9 cellular contexts compared by ENCODE assay signal in genomic region chr12:52007982-52008510, GRCh38. TPM values are rescaled to one million over a fixed set of nuclear protein-coding genes. Genes with fewer than 3 reads are reported as not detected.
DNase-seq lines count a peak whose midpoint lies in the region; ATAC-seq, FAIRE-seq and TF ChIP-seq lines count a peak whose summit lies in the region.
"Had no signal": no experiment of that assay in that cellular context is flagged by ENCODE, and none has a peak within 500 bp of the region (broad histone marks: within the 10 kb centered on the region; RNA-seq: fewer than 3 reads in every experiment).

No MANE protein-coding gene starts in this region.

- TF ChIP-seq CTCF in astrocyte of the spinal cord (IDR thresholded peaks at IDR 0.05; ENCODE audit: low read depth, low read length) (no peak), lower lobe of right lung (IDR thresholded peaks at IDR 0.05) (no peak), suprapubic skin (IDR thresholded peaks at IDR 0.05) (no peak), D721Med (IDR thresholded peaks at IDR 0.05; ENCODE audit: insufficient read depth, missing control alignments) (no peak)

- no peak for FAIRE-seq in D721Med (lab: Jason Lieb, UNC)
- FAIRE-seq: A204.1 had no signal

- H3K4me3 Mint-ChIP-seq in T-helper 2 cell treated with Interferon-gamma antibody and Interleukin-4, amounts not matched to agents 5 μg/mL and 100 μg/mL, for 36 hours: peak overlapping the region; percentile 63

- peaks cover 10% of the 10 kb centered on the region for H3K4me1 Mint-ChIP-seq in T-helper 2 cell treated with Interferon-gamma antibody and Interleukin-4, amounts not matched to agents 5 μg/mL and 100 μg/mL, for 36 hours (ENCODE audit: low read depth)

- H3K27me3 Mint-ChIP-seq in T-helper 2 cell treated with Interferon-gamma antibody and Interleukin-4, amounts not matched to agents 5 μg/mL and 100 μg/mL, for 36 hours (ENCODE audit: low read depth): peaks cover 47% of the 10 kb centered on the region

- ATAC-seq in lower lobe of right lung (no peak), HG02970 (IDR thresholded peaks at IDR 0.05; ENCODE audit: low FRiP score, unreplicated experiment) (no peak), HG03095 (IDR thresholded peaks at IDR 0.05; ENCODE audit: unreplicated experiment) (no peak)

- H3K9me3 ChIP-seq in lower lobe of right lung (no peaks in the 10 kb centered on the region), suprapubic skin (no peaks in the 10 kb centered on the region)

- intact Hi-C loops in lower lobe of right lung (cut with DNase I): no loop called here

- H3K9me3 Mint-ChIP-seq in T-helper 2 cell treated with Interferon-gamma antibody and Interleukin-4, amounts not matched to agents 5 μg/mL and 100 μg/mL, for 36 hours: no peaks in the 10 kb centered on the region

- DNase-seq in T-helper 2 cell treated with Interferon-gamma antibody and Interleukin-4, amounts not matched to agents 5 μg/mL and 100 μg/mL, for 36 hours (ENCODE audit: low spot score): no peak
- DNase-seq in T-helper 2 cell (no peak), astrocyte of the spinal cord (ENCODE audit: low read depth, low spot score) (no peak), lower lobe of right lung (no peak), suprapubic skin (ENCODE audit: low spot score in 2 of 2) (no peak), D721Med (ENCODE audit: insufficient read length, low spot score) (no peak)

- no peaks in the 10 kb centered on the region for H3K36me3 Mint-ChIP-seq in T-helper 2 cell treated with Interferon-gamma antibody and Interleukin-4, amounts not matched to agents 5 μg/mL and 100 μg/mL, for 36 hours (ENCODE audit: low read depth)

- H3K27ac ChIP-seq in lower lobe of right lung (peak overlapping the region; percentile 92), suprapubic skin (peak overlapping the region; percentile 90)

- peaks cover 19% of the 10 kb centered on the region for H3K27me3 ChIP-seq in lower lobe of right lung (ENCODE audit: low read depth)
- H3K27me3 ChIP-seq in suprapubic skin: no peaks in the 10 kb centered on the region

- TF ChIP-seq EP300 in suprapubic skin (IDR thresholded peaks at IDR 0.05): no peak

- H3K36me3 ChIP-seq in lower lobe of right lung (peaks cover 24% of the 10 kb centered on the region), suprapubic skin (peaks cover 7% of the 10 kb centered on the region)

- H3K4me1 ChIP-seq in lower lobe of right lung (peaks cover 66% of the 10 kb centered on the region), suprapubic skin (peaks cover 58% of the 10 kb centered on the region)

- 88% methylated on average over 5 of the region's 5 CpGs for whole genome bisulfite sequencing in suprapubic skin

- H3K27ac Mint-ChIP-seq in T-helper 2 cell treated with Interferon-gamma antibody and Interleukin-4, amounts not matched to agents 5 μg/mL and 100 μg/mL, for 36 hours: no peak overlapping the region

- in situ Hi-C loops in astrocyte of the spinal cord (cut with HindIII; ENCODE audit: low sequenced_read_pairs): no loop called here

- TF ChIP-seq POLR2A in suprapubic skin (IDR thresholded peaks at IDR 0.05): no peak

- H3K4me3 ChIP-seq in astrocyte of the spinal cord (ENCODE audit: low read depth, low read length) (peak overlapping the region; percentile 51), lower lobe of right lung (peak overlapping the region; percentile 74), suprapubic skin (peak overlapping the region; percentile 79)

RNA-seq across cellular contexts. Expression of gene TAMALIN, which starts 1.3 kb away (rescaled TPM):
- total RNA-seq in lower lobe of right lung: 85.5 TPM
- total RNA-seq in suprapubic skin: 10 to 100 TPM; 11.5 to 14.5 (median 12.5) TPM

RNA-seq across cellular contexts. Expression of gene NR4A1, which starts 43.2 kb away (rescaled TPM):
- total RNA-seq in lower lobe of right lung (39.3 TPM), suprapubic skin (100 to 1,000 TPM; 141 to 775 (median 422) TPM)

RNA-seq across cellular contexts. Expression of gene ACVR1B, which starts 56.5 kb away (rescaled TPM):
- total RNA-seq in lower lobe of right lung (34.9 TPM), suprapubic skin (100 to 1,000 TPM in 1 of 4 donors, 10 to 100 TPM in 3; 40.5 to 103 (median 57.3) TPM)
